In the genomic region with DNA sequence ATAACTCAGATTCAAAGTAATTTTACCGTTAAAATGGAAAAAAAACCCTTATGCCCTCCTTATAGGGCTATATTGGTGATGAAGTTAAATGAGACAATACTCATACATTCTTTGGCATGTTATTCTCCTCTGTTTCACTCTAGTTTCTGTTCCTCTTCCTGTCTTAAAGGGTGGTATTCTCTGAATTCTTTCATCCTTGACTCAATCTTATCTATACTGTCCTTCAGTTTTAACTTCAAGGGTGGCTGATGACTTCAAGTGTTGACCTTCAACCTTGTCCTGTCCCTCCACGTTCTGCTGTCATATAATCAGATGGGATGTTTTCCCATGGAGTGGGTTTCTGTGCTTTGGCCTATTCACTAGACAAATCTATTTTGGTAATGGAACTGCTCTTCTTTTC, we compare ENCODE assay signal across 15 cellular contexts. TPM values are rescaled to one million over a fixed set of nuclear protein-coding genes. Genes with fewer than 3 reads are reported as not detected.
DNase-seq lines count a peak whose midpoint lies in the region; ATAC-seq, FAIRE-seq and TF ChIP-seq lines count a peak whose summit lies in the region.
"Had no signal": no experiment of that assay in that cellular context is flagged by ENCODE, and none has a peak within 500 bp of the region (broad histone marks: within the 10 kb centered on the region; RNA-seq: fewer than 3 reads in every experiment).

No MANE protein-coding gene starts in this region.

- RAD21 ChIA-PET in GM12878 (lab: Charles Lee; ENCODE audit: unreplicated experiment): no interaction called here

- in situ Hi-C loops in GM12878 (cut with MboI): no loop called here

- no peak for DNase-seq in GM12878 (ENCODE audit: low read depth, low spot score)
- no peak for DNase-seq in stimulated activated CD4-positive, alpha-beta T cell treated with anti-CD3 and anti-CD28 coated beads, Interleukin-2, amount 100 ng/mL, for 48 hours
- DNase-seq in inferior parietal cortex (ENCODE audit: extremely low spot score): no peak
- no peak for DNase-seq in esophagus squamous epithelium (lab: John Stamatoyannopoulos, UW)
- no peak for DNase-seq in psoas muscle
- DNase-seq: DMS53, dorsolateral prefrontal cortex, KBM-7, lower lobe of right lung, NCI-H2171 treated with DMSO at 0.1 percent for 48 hours, SHP77 treated with DMSO at 0.1 percent for 48 hours, upper lobe of right lung had no signal

- no peak for TF ChIP-seq POLR2A in GM12878 (IDR thresholded peaks at IDR 0.05; ENCODE audit: low read depth, low read length)
- TF ChIP-seq POLR2A in esophagus squamous epithelium (IDR thresholded peaks at IDR 0.05): no peak

- FAIRE-seq in GM12878 (lab: Jason Lieb, UNC): peak; percentile 91

- no peak overlapping the region for H2AFZ ChIP-seq in GM12878 (ENCODE audit: control insufficient read depth, low read depth, low read length)

- SMC1A ChIA-PET in GM12878 (lab: Charles Lee; ENCODE audit: uncharacterized antibody, unreplicated experiment): interaction anchor here (1.6 to 2.0 kb wide), 3 partner anchors 9 to 123 kb away, joined by 4 to 5 read pairs (median 4); no protein-coding TSS in a partner anchor

- WGBS in GM12878 (ENCODE audit: insufficient coverage, insufficient replicate concordance, low lambda C conversion rate, missing lambda C conversion rate): 0% methylated on average over 2 of the region's 2 CpGs
- WGBS in esophagus squamous epithelium, 2 donors: 41 to 56% methylated on average over 2 of the region's 2 CpGs
- 60 to 68% (median 67%) methylated on average over 2 of the region's 2 CpGs for WGBS in psoas muscle, 3 donors

- H3K9ac ChIP-seq in GM12878 (ENCODE audit: control insufficient read depth, insufficient read depth, low read length): no peak overlapping the region

- TF ChIP-seq EP300 in GM12878 (IDR thresholded peaks at IDR 0.05; ENCODE audit: borderline replicate concordance in 1 of 2, control insufficient read depth in 1 of 2, low read depth in 2 of 2, low read length in 2 of 2): peak in 1 of 2 experiments; percentile 53; a peak in 1 of 4 replicates

- H4K20me1 ChIP-seq in GM12878 (ENCODE audit: control insufficient read depth, insufficient read depth): no peaks in the 10 kb centered on the region

- intact Hi-C loops in GM12878 (cut with micrococcal nuclease; ENCODE audit: unreplicated experiment): loop anchor here (1.0 kb wide), 1 partner anchor 39 kb away; no protein-coding TSS in a partner anchor
- intact Hi-C loops in esophagus squamous epithelium (cut with DNase I): no loop called here
- intact Hi-C loops in psoas muscle (cut with DNase I): loop anchor here in 1 of 2 donors (2.0 kb wide), 1 partner anchor 42 kb away; no protein-coding TSS in a partner anchor

- POLR2A ChIA-PET in GM12878 (lab: Charles Lee): no interaction called here

- H3K36me3 ChIP-seq in GM12878 (ENCODE audit: control insufficient read depth in 2 of 2, insufficient read depth in 2 of 2, low read length in 1 of 2) (no peaks in the 10 kb centered on the region), esophagus squamous epithelium (no peaks in the 10 kb centered on the region), psoas muscle (ENCODE audit: insufficient read depth in 1 of 2, low read depth in 1 of 2) (no peaks in the 10 kb centered on the region)
- H3K36me3 ChIP-seq: lower lobe of right lung, upper lobe of right lung had no signal

- no peak for TF ChIP-seq RAD21 in GM12878 (IDR thresholded peaks at IDR 0.05; ENCODE audit: insufficient read depth, low read depth, low read length)

- H3K27me3 ChIP-seq in GM12878 (replicated peaks in 1 of 2; ENCODE audit: control insufficient read depth in 2 of 2, insufficient read depth in 2 of 2, low read length in 1 of 2): no peaks in the 10 kb centered on the region
- H3K27me3 ChIP-seq in esophagus squamous epithelium: no peaks in the 10 kb centered on the region
- H3K27me3 ChIP-seq in psoas muscle (ENCODE audit: insufficient read depth in 3 of 3, low read length in 2 of 3): no peaks in the 10 kb centered on the region
- H3K27me3 ChIP-seq: dorsolateral prefrontal cortex, upper lobe of right lung had no signal

- no TSS peak for BruUV-seq in GM12878 (replicated peaks; lab: Mats Ljungman, UMichigan)

- H3K4me1 ChIP-seq in GM12878 (ENCODE audit: control insufficient read depth, insufficient read depth, low read length) (no peaks in the 10 kb centered on the region), esophagus squamous epithelium (no peaks in the 10 kb centered on the region), psoas muscle (no peaks in the 10 kb centered on the region)
- H3K4me1 ChIP-seq: lower lobe of right lung, upper lobe of right lung had no signal

- CTCF ChIA-PET in GM12878 (lab: Yijun Ruan, JAX): interaction anchor here (0.6 kb wide), 1 partner anchor 11 kb away, joined by 3 read pairs; no protein-coding TSS in a partner anchor

- ATAC-seq in GM18867 (IDR thresholded peaks at IDR 0.05; ENCODE audit: unreplicated experiment) (peak; percentile 92), GM21526 (IDR thresholded peaks at IDR 0.05; ENCODE audit: low FRiP score, unreplicated experiment) (peak; percentile 86), HG03097 (IDR thresholded peaks at IDR 0.05; ENCODE audit: low FRiP score, unreplicated experiment) (peak; percentile 67), GM12878 (peak; percentile 95), psoas muscle (no peak)
- ATAC-seq: lower lobe of right lung, upper lobe of right lung had no signal

- no peak overlapping the region for H3K4me3 ChIP-seq in GM12878
- no peak overlapping the region for H3K4me3 ChIP-seq in esophagus squamous epithelium
- no peak overlapping the region for H3K4me3 ChIP-seq in psoas muscle
- H3K4me3 ChIP-seq: dorsolateral prefrontal cortex, lower lobe of right lung, upper lobe of right lung had no signal

- TF ChIP-seq CTCF in GM12878 (IDR thresholded peaks at IDR 0.05 in 2 of 3, conservative IDR thresholded peaks at IDR 0.05 in 1 of 3; ENCODE audit: control insufficient read depth in 2 of 3, extremely low read depth in 1 of 3, insufficient read depth in 1 of 3, low read depth in 3 of 3, low read length in 3 of 3) (no peak), esophagus squamous epithelium (IDR thresholded peaks at IDR 0.05) (no peak), psoas muscle (IDR thresholded peaks at IDR 0.05) (no peak)

- no peaks in the 10 kb centered on the region for H3K9me3 ChIP-seq in GM12878 (replicated peaks; ENCODE audit: control insufficient read depth, insufficient read depth, low read length)
- no peaks in the 10 kb centered on the region for H3K9me3 ChIP-seq in esophagus squamous epithelium
- no peaks in the 10 kb centered on the region for H3K9me3 ChIP-seq in psoas muscle
- H3K9me3 ChIP-seq: lower lobe of right lung, upper lobe of right lung had no signal

- no peaks in the 10 kb centered on the region for H3K79me2 ChIP-seq in GM12878 (ENCODE audit: control insufficient read depth, insufficient read depth, low read length)

- H3K27ac ChIP-seq in GM12878 (ENCODE audit: control insufficient read depth, insufficient read depth): no peak overlapping the region
- H3K27ac ChIP-seq in esophagus squamous epithelium: no peak overlapping the region
- H3K27ac ChIP-seq in psoas muscle: no peak overlapping the region
- H3K27ac ChIP-seq: dorsolateral prefrontal cortex, lower lobe of right lung, upper lobe of right lung had no signal

- H3K4me2 ChIP-seq in GM12878 (ENCODE audit: control insufficient read depth, insufficient read depth): no peak overlapping the region

TF ChIP-seq in GM12878, 131 proteins besides CTCF, POLR2A, EP300 and RAD21 (continues in another document):
- no peak for TF ChIP-seq SMAD1 (IDR thresholded peaks at IDR 0.05; ENCODE audit: low read depth, partially characterized antibody)
- no peak for TF ChIP-seq ZNF622 (IDR thresholded peaks at IDR 0.05)
- TF ChIP-seq CHD2 (IDR thresholded peaks at IDR 0.05; ENCODE audit: borderline replicate concordance, low read depth, low read length): no peak
- no peak for TF ChIP-seq HSF1 (IDR thresholded peaks at IDR 0.05; ENCODE audit: low read depth, low read length)

RNA-seq across cellular contexts. Expression of gene ZNF518B, which starts 44.0 kb away (rescaled TPM):
- total RNA-seq in GM12878 (2013; cell fraction: nucleolus; rRNA removed): 90.1 and 101 TPM in 2 replicates
- total RNA-seq in GM12878 (2014; rRNA removed): 20.5 and 23.4 TPM in 2 replicates
- total RNA-seq in GM12878 (2014; rRNA removed; fragmentation: Illumina TruSeq; extraction: Trizol): 16.3 and 17.0 TPM in 2 replicates
- 16.2 and 17.6 TPM in 2 replicates for total RNA-seq in GM12878 (2021)
- 4.4 TPM for polyA plus RNA-seq in GM12878 (2011; ENCODE audit: low read depth)
- 20.2 and 25.2 TPM in 2 replicates for polyA plus RNA-seq in GM12878 (2011; rRNA removed)
- polyA plus RNA-seq in GM12878 (2011; cell fraction: cytosol; rRNA removed): 8.1 and 9.4 TPM in 2 replicates
- 17.7 and 20.7 TPM in 2 replicates for polyA plus RNA-seq in GM12878 (2011; cell fraction: nucleus; rRNA removed)
- polyA plus RNA-seq in GM12878 (2012): 7.8 and 8.2 TPM in 2 replicates
- 10.4 and 10.6 TPM in 2 replicates for polyA plus RNA-seq in GM12878 (2014; fragmentation: Illumina TruSeq; extraction: Trizol)
- 1 to 10 TPM; 2.7 to 4.4 TPM for polyA plus RNA-seq in GM12878 (2014; fragmentation: Nextera tagmentation; extraction: Ambion mirVana)
- polyA plus RNA-seq in GM12878 (2014; rRNA removed): 7.6 and 7.7 TPM in 2 replicates
- 1 to 10 TPM; 6.4 to 7.9 TPM for polyA plus RNA-seq in GM12878 (2016; fragmentation: Nextera tagmentation; extraction: Ambion mirVana)
- 34.7 and 45.0 TPM in 2 replicates for polyA minus RNA-seq in GM12878 (2011; rRNA and poly(A)+ RNA removed)
- 14.3 and 20.2 TPM in 2 replicates for polyA minus RNA-seq in GM12878 (2011; cell fraction: cytosol; rRNA and poly(A)+ RNA removed)
- polyA minus RNA-seq in GM12878 (2011; cell fraction: nucleus; rRNA and poly(A)+ RNA removed): 50.4 and 56.4 TPM in 2 replicates
- total RNA-seq in esophagus squamous epithelium: 10 to 100 TPM in 2 of 4 donors, 1 to 10 TPM in 2; 3.8 to 37.2 (median 14.5) TPM
- total RNA-seq in psoas muscle: 10 to 100 TPM; 15.1 to 17.3 (median 17.1) TPM
- 10 to 100 TPM in 2 of 3 donors, 1 to 10 TPM in 1; 4.5 to 16.3 (median 10.5) TPM for polyA plus RNA-seq in psoas muscle

Comparison
In these comparisons a context has a peak if more than half of its experiments do, and no peak if none do; other contexts are left out.
1. ATAC-seq: peak in GM18867 (single experiment), GM21526 (single experiment), HG03097 (single experiment) and GM12878 (single experiment); none in psoas muscle (0 of 4).